ENCODE assay signal across 9 cellular contexts in genomic region chr3:100068758-100069345, GRCh38. TPM values are rescaled to one million over a fixed set of nuclear protein-coding genes. Genes with fewer than 3 reads are reported as not detected.
A peak's percentile ranks its signal among the peaks of the same experiment; 100 is the strongest.
DNase-seq lines count a peak whose midpoint lies in the region; ATAC-seq and TF ChIP-seq lines count a peak whose summit lies in the region.
"Had no signal": no experiment of that assay in that cellular context is flagged by ENCODE, and none has a peak within 500 bp of the region (broad histone marks: within the 10 kb centered on the region; RNA-seq: fewer than 3 reads in every experiment).

No MANE protein-coding gene starts in this region.

- no peak overlapping the region for H3K27ac ChIP-seq in RWPE2 (ENCODE audit: poor library complexity, severe bottlenecking)
- no peak overlapping the region for H3K27ac ChIP-seq in foreskin keratinocyte
- H3K27ac ChIP-seq in thoracic aorta = peak overlapping the region; percentile 85 to 91

- no peaks in the 10 kb centered on the region for H3K36me3 ChIP-seq in RWPE2 (ENCODE audit: low read depth)
- H3K36me3 ChIP-seq in thoracic aorta = no peaks in the 10 kb centered on the region

- peaks cover 16% of the 10 kb centered on the region for H3K4me1 ChIP-seq in RWPE2 (ENCODE audit: insufficient read depth, poor library complexity, severe bottlenecking)
- no peaks in the 10 kb centered on the region for H3K4me1 ChIP-seq in foreskin keratinocyte
- peaks cover 10 to 56% of the 10 kb centered on the region in 2 donors for H3K4me1 ChIP-seq in thoracic aorta (ENCODE audit: control insufficient read depth in 1 of 2, low read depth in 2 of 2)

- no peak overlapping the region for H3K4me3 Mint-ChIP-seq in osteocyte (ENCODE audit: unreplicated experiment)
- H3K4me3 Mint-ChIP-seq: activated naive CD4-positive, alpha-beta T cell treated with anti-CD3 and anti-CD28 coated beads, Interleukin-2, amount 50 U/mL, for 24 hours had no signal

- TF ChIP-seq CTCF in LNCAP (IDR thresholded peaks at IDR 0.05) (peak; percentile 85), RWPE2 (IDR thresholded peaks at IDR 0.05; ENCODE audit: poor library complexity, severe bottlenecking) (peak; percentile 82), foreskin keratinocyte (conservative IDR thresholded peaks at IDR 0.05) (peak; percentile 80), osteocyte (IDR thresholded peaks at IDR 0.05) (peak; percentile 76), thoracic aorta (IDR thresholded peaks at IDR 0.05) (peak; percentile 75)

- no peak overlapping the region for H3K4me3 ChIP-seq in RWPE2 (ENCODE audit: severe bottlenecking)
- peak overlapping the region; percentile 19 for H3K4me3 ChIP-seq in thoracic aorta

- H3K9me3 ChIP-seq in RWPE2 (ENCODE audit: severe bottlenecking) = no peaks in the 10 kb centered on the region
- H3K9me3 ChIP-seq in thoracic aorta = no peaks in the 10 kb centered on the region

- ATAC-seq in GM21576 (IDR thresholded peaks at IDR 0.05; ENCODE audit: unreplicated experiment) (peak; percentile 72), RWPE2 (ENCODE audit: low read depth) (peak; percentile 73; the same call in 2 of the 3 replicates), foreskin keratinocyte (peak; percentile 76), thoracic aorta (ENCODE audit: insufficient number of reproducible peaks, low FRiP score, low read depth) (peak; percentile 40)

- DNase-seq in DMS153 (lab: John Stamatoyannopoulos, UW) (peak; percentile 50), RWPE2 (ENCODE audit: low spot score) (peak; percentile 55), foreskin keratinocyte (peak in 1 of 2 donors; percentile 46), osteocyte (ENCODE audit: extremely low spot score, unreplicated experiment) (peak; percentile 86), thoracic aorta (ENCODE audit: low spot score) (peak; percentile 75)
- peak; percentile 50 to 51 for DNase-seq in activated T-helper 1 cell treated with anti-CD3 and anti-CD28 coated beads, Interleukin-2, amount 50 U/mL, for 16 hours (ENCODE audit: low read depth in 1 of 2, low spot score in 1 of 2)

- peak overlapping the region; percentile 19 for H3K27ac Mint-ChIP-seq in osteocyte (ENCODE audit: unreplicated experiment)
- H3K27ac Mint-ChIP-seq: activated naive CD4-positive, alpha-beta T cell treated with anti-CD3 and anti-CD28 coated beads, Interleukin-2, amount 50 U/mL, for 24 hours had no signal

- peaks cover 73% of the 10 kb centered on the region for H3K4me1 Mint-ChIP-seq in osteocyte (ENCODE audit: unreplicated experiment)

- H3K9me3 Mint-ChIP-seq in osteocyte (ENCODE audit: unreplicated experiment) = no peaks in the 10 kb centered on the region
- H3K9me3 Mint-ChIP-seq: activated naive CD4-positive, alpha-beta T cell treated with anti-CD3 and anti-CD28 coated beads, Interleukin-2, amount 50 U/mL, for 24 hours had no signal

- H3K27me3 Mint-ChIP-seq in osteocyte (ENCODE audit: unreplicated experiment) = no peaks in the 10 kb centered on the region
- H3K27me3 Mint-ChIP-seq: activated naive CD4-positive, alpha-beta T cell treated with anti-CD3 and anti-CD28 coated beads, Interleukin-2, amount 50 U/mL, for 24 hours had no signal

- no peaks in the 10 kb centered on the region for H3K27me3 ChIP-seq in RWPE2 (ENCODE audit: insufficient read depth, poor library complexity, severe bottlenecking)
- H3K27me3 ChIP-seq in foreskin keratinocyte = no peaks in the 10 kb centered on the region
- no peaks in the 10 kb centered on the region for H3K27me3 ChIP-seq in thoracic aorta (replicated peaks; ENCODE audit: insufficient read depth)

- H3K36me3 Mint-ChIP-seq in osteocyte (ENCODE audit: unreplicated experiment) = no peaks in the 10 kb centered on the region
- H3K36me3 Mint-ChIP-seq: activated naive CD4-positive, alpha-beta T cell treated with anti-CD3 and anti-CD28 coated beads, Interleukin-2, amount 50 U/mL, for 24 hours had no signal

RNA-seq across cellular contexts. Expression of gene FILIP1L, which starts 45.4 kb away (rescaled TPM):
- total RNA-seq in foreskin keratinocyte (21.1 and 22.6 TPM in 2 replicates), osteocyte (47.0 and 49.3 TPM in 2 replicates), thoracic aorta (100 to 1,000 TPM; 270 to 279 TPM)
- polyA plus RNA-seq in foreskin keratinocyte = 8.7 and 9.8 TPM in 2 replicates

Comparison
In these comparisons a context has a peak if more than half of its experiments do, and no peak if none do; other contexts are left out.
1. H3K27ac ChIP-seq: peak in thoracic aorta (2 of 2); none in RWPE2 (single experiment) and foreskin keratinocyte (single experiment).
2. Peak in every context shown above with its lines, with median percentiles within 50 percentile points of each other: ATAC-seq and CTCF ChIP-seq.